In the genomic region with DNA sequence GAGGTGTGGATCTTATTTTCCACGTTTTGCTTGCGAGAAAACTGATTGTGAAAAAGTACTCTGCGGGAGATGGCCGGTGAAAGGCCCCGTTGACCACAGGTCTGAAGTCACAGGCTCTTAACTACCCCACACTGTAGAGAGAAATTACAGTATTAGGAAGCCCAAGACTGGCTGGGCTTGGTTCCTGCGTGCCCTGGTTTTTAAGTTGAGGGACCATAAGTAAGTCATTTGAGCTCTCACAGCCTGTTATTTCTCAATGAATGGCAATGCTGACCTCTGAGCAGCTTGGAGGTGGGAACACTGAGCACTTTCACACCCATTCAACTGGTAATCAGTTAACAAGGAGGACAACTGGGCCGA, we compare ENCODE assay signal across 8 cellular contexts. TPM values are rescaled to one million over a fixed set of nuclear protein-coding genes. Genes with fewer than 3 reads are reported as not detected.
A peak's percentile ranks its signal among the peaks of the same experiment; 100 is the strongest.
DNase-seq lines count a peak whose midpoint lies in the region; ATAC-seq, FAIRE-seq and TF ChIP-seq lines count a peak whose summit lies in the region.

No MANE protein-coding gene starts in this region.

- H3K4me3 ChIP-seq in ectodermal cell (ENCODE audit: insufficient read depth, low read depth, low read length): peak overlapping the region; percentile 49

- H3K27me3 ChIP-seq in ectodermal cell (ENCODE audit: control insufficient read depth, insufficient read depth, low read length, poor library complexity, severe bottlenecking): peaks cover 24% of the 10 kb centered on the region

- no peaks in the 10 kb centered on the region for H3K4me1 ChIP-seq in ectodermal cell (ENCODE audit: control insufficient read depth, insufficient read depth, low read length)

- H3K36me3 Mint-ChIP-seq in progenitor cell of endocrine pancreas (ENCODE audit: insufficient read depth): no peaks in the 10 kb centered on the region

- peaks cover 2% of the 10 kb centered on the region for H3K27me3 Mint-ChIP-seq in progenitor cell of endocrine pancreas

- H3K9me3 ChIP-seq in ectodermal cell (ENCODE audit: control insufficient read depth, low read length): no peaks in the 10 kb centered on the region

- no peak for FAIRE-seq in D721Med (lab: Jason Lieb, UNC)

- WGBS in ectodermal cell, 2 experiments: 3 to 6% methylated on average over 7 of the region's 7 CpGs

- no peak overlapping the region for H3K27ac ChIP-seq in ectodermal cell (ENCODE audit: insufficient read depth, low read depth, low read length, poor library complexity, severe bottlenecking)

- ATAC-seq in GM19043 (IDR thresholded peaks at IDR 0.05; ENCODE audit: low read depth, unreplicated experiment) (peak; percentile 25), HG03159 (IDR thresholded peaks at IDR 0.05; ENCODE audit: unreplicated experiment) (peak; percentile 24)

- no peaks in the 10 kb centered on the region for H3K9me3 Mint-ChIP-seq in progenitor cell of endocrine pancreas (ENCODE audit: low read depth)

- TF ChIP-seq CTCF in progenitor cell of endocrine pancreas (IDR thresholded peaks at IDR 0.05; ENCODE audit: unreplicated experiment) (no peak), D721Med (IDR thresholded peaks at IDR 0.05; ENCODE audit: insufficient read depth, missing control alignments) (no peak)

- peak overlapping the region; percentile 84 for H3K4me3 Mint-ChIP-seq in progenitor cell of endocrine pancreas (ENCODE audit: low read depth)

- H3K36me3 ChIP-seq in ectodermal cell (ENCODE audit: control insufficient read depth, insufficient read depth, low read length): no peaks in the 10 kb centered on the region

- H3K4me1 Mint-ChIP-seq in progenitor cell of endocrine pancreas (ENCODE audit: low read depth): peaks cover 39% of the 10 kb centered on the region

- H3K27ac Mint-ChIP-seq in progenitor cell of endocrine pancreas: peak overlapping the region; percentile 78

- DNase-seq in progenitor cell of endocrine pancreas (ENCODE audit: low spot score, unreplicated experiment): no peak
- DNase-seq in D721Med (ENCODE audit: insufficient read length, low spot score): no peak
- DNase-seq in UCSD-AML1 (lab: John Stamatoyannopoulos, UW; ENCODE audit: unreplicated experiment): no peak
- DNase-seq in 8988T: no peak
- no peak for DNase-seq in NCI-H1930 (lab: John Stamatoyannopoulos, UW)

RNA-seq across cellular contexts. Expression of gene RAB38, which starts 0.4 kb away (rescaled TPM):
- 7.7 TPM for polyA plus RNA-seq in ectodermal cell (2013, experiment 1 of 4)
- 6.9 TPM for polyA plus RNA-seq in ectodermal cell (2013, experiment 2 of 4)
- polyA plus RNA-seq in ectodermal cell (2013, experiment 3 of 4): 7.4 TPM
- polyA plus RNA-seq in ectodermal cell (2013, experiment 4 of 4): 6.4 TPM
- 14.4 and 15.6 TPM in 2 replicates for total RNA-seq in progenitor cell of endocrine pancreas
